ENCODE assay signal across 16 cellular contexts in the genomic region with DNA sequence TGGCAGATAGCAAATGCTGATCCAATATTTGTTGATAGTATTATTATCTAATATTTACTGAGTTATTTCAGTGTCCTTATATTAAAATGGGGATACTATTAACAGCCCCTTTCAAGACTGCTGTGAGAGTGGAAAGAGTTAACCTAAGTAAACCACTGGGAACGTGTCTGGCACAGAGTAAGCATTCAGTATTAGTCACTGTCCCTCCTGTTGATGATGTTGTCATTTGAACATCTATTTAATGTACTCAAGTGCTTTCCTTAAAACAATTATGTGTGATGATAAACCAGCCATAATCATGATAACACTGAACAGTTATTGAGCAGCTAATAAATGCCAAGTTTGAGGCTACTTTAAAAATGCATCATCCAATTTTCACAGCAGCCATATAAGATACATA.
DNase-seq lines count a peak whose midpoint lies in the region; ATAC-seq and TF ChIP-seq lines count a peak whose summit lies in the region.
"Had no signal": no experiment of that assay in that cellular context is flagged by ENCODE, and none has a peak within 500 bp of the region (broad histone marks: within the 10 kb centered on the region; RNA-seq: fewer than 3 reads in every experiment).

No MANE protein-coding gene starts in this region.

- H3K27me3 Mint-ChIP-seq in activated T-cell treated with anti-CD3 and anti-CD28 coated beads, Interleukin-2, amount 50 U/mL, for 72 hours (ENCODE audit: low read depth), result peaks cover 28% of the 10 kb centered on the region
- peaks cover 25 to 40% of the 10 kb centered on the region in 2 donors for H3K27me3 Mint-ChIP-seq in effector memory CD8-positive, alpha-beta T cell

- H3K27me3 ChIP-seq in MG63 (no peaks in the 10 kb centered on the region; the same call in 1 of the 2 replicates), mammary epithelial cell (ENCODE audit: insufficient read depth, low read length) (no peaks in the 10 kb centered on the region)
- H3K27me3 ChIP-seq: BLaER1 had no signal

- H3K4me1 Mint-ChIP-seq in activated T-cell treated with anti-CD3 and anti-CD28 coated beads, Interleukin-2, amount 50 U/mL, for 72 hours (ENCODE audit: low read depth), result peaks cover 22% of the 10 kb centered on the region
- peaks cover 15 to 20% of the 10 kb centered on the region in 2 donors for H3K4me1 Mint-ChIP-seq in effector memory CD8-positive, alpha-beta T cell (ENCODE audit: low read depth in 2 of 2)

- intact Hi-C loops in mammary epithelial cell (cut with micrococcal nuclease), result no loop called here

- peak overlapping the region in 1 of 2 donors; percentile 47 for H3K4me3 Mint-ChIP-seq in activated T-cell treated with anti-CD3 and anti-CD28 coated beads, Interleukin-2, amount 50 U/mL, for 72 hours
- no peak overlapping the region for H3K4me3 Mint-ChIP-seq in effector memory CD8-positive, alpha-beta T cell
- H3K4me3 Mint-ChIP-seq: GM23338 had no signal

- dilution Hi-C loops in mammary epithelial cell (cut with HindIII; ENCODE audit: low sequenced_read_pairs), result no loop called here

- H2AFZ ChIP-seq in mammary epithelial cell (ENCODE audit: low read depth, low read length), result no peak overlapping the region
- H2AFZ ChIP-seq: GM23338 had no signal

- H3K27ac Mint-ChIP-seq in activated T-cell treated with anti-CD3 and anti-CD28 coated beads, Interleukin-2, amount 50 U/mL, for 72 hours, result peak overlapping the region; percentile 39
- peak overlapping the region; percentile 41 to 73 for H3K27ac Mint-ChIP-seq in effector memory CD8-positive, alpha-beta T cell
- H3K27ac Mint-ChIP-seq: GM23338 had no signal

- DNase-seq in activated T-cell treated with anti-CD3 and anti-CD28 coated beads, Interleukin-2, amount 50 U/mL, for 72 hours, result no peak
- no peak for DNase-seq in activated T-cell treated with anti-CD3 and anti-CD28 coated beads, Interleukin-2, amount 50 U/mL, for 48 hours
- DNase-seq in MG63 (peak; percentile 13), mammary epithelial cell (no peak), mucosa of gallbladder (ENCODE audit: low spot score) (no peak)
- DNase-seq in effector memory CD8-positive, alpha-beta T cell, result no peak
- DNase-seq in stimulated activated naive CD8-positive, alpha-beta T cell treated with anti-CD3 and anti-CD28 coated beads, Interleukin-15, Interleukin-2, amounts not matched to agents 100 U/mL and 50 U/mL, for 24 hours, result no peak
- DNase-seq: GF-D8, NCI-H1436, NCI-H69, RPMI8226, SIG-M5 had no signal

- H3K27ac ChIP-seq in mammary epithelial cell (ENCODE audit: insufficient read depth, low read depth, low read length), result no peak overlapping the region
- H3K27ac ChIP-seq: BLaER1 had no signal

- no peaks in the 10 kb centered on the region for H4K20me1 ChIP-seq in mammary epithelial cell (ENCODE audit: insufficient read depth, low read length)
- H4K20me1 ChIP-seq: BLaER1 had no signal

- H3K36me3 ChIP-seq in MG63 (no peaks in the 10 kb centered on the region), mammary epithelial cell (ENCODE audit: insufficient read depth, low read length) (no peaks in the 10 kb centered on the region)
- H3K36me3 ChIP-seq: BLaER1 had no signal

- 0% methylated on average over 1 of the region's 1 CpG for whole genome bisulfite sequencing in mammary epithelial cell (ENCODE audit: low coverage, missing lambda C conversion rate)

- no peaks in the 10 kb centered on the region for H3K4me1 ChIP-seq in mammary epithelial cell (ENCODE audit: insufficient read depth, low read length)

- in situ Hi-C loops in mammary epithelial cell (cut with MboI; ENCODE audit: low sequenced_read_pairs in 2 of 2), result no loop called here

- no peak overlapping the region for H3K4me2 ChIP-seq in mammary epithelial cell (ENCODE audit: insufficient read depth, low read depth, low read length)
- H3K4me2 ChIP-seq: GM23338 had no signal

- peaks cover 0 to 2% of the 10 kb centered on the region in 2 donors for H3K36me3 Mint-ChIP-seq in activated T-cell treated with anti-CD3 and anti-CD28 coated beads, Interleukin-2, amount 50 U/mL, for 72 hours (ENCODE audit: insufficient read depth in 2 of 2)
- H3K36me3 Mint-ChIP-seq in effector memory CD8-positive, alpha-beta T cell (ENCODE audit: insufficient read depth), result peaks cover 10% of the 10 kb centered on the region

- no peak for TF ChIP-seq CTCF in mammary epithelial cell (conservative IDR thresholded peaks at IDR 0.05 in 1 of 2, IDR thresholded peaks at IDR 0.05 in 1 of 2; ENCODE audit: extremely low read depth in 1 of 2, insufficient read depth in 1 of 2, low read depth in 1 of 2, low read length in 2 of 2)

- H3K9me3 ChIP-seq in MG63 (no peaks in the 10 kb centered on the region), mammary epithelial cell (replicated peaks; ENCODE audit: insufficient read depth, low read length) (no peaks in the 10 kb centered on the region)
- H3K9me3 ChIP-seq: BLaER1 had no signal

- no TSS peak for BruUV-seq in mammary epithelial cell (replicated peaks; lab: Mats Ljungman, UMichigan)

- H3K9me3 Mint-ChIP-seq in activated T-cell treated with anti-CD3 and anti-CD28 coated beads, Interleukin-2, amount 50 U/mL, for 72 hours, result no peaks in the 10 kb centered on the region
- no peaks in the 10 kb centered on the region for H3K9me3 Mint-ChIP-seq in effector memory CD8-positive, alpha-beta T cell
- H3K9me3 Mint-ChIP-seq: GM23338 had no signal

- CTCF ChIA-PET in mammary epithelial cell (lab: Charles Lee; ENCODE audit: low non-redundant PET), result no interaction called here

- H3K9ac ChIP-seq in mammary epithelial cell (ENCODE audit: insufficient read depth, low read length), result no peak overlapping the region
- H3K9ac ChIP-seq: BLaER1 had no signal

- ATAC-seq in activated T-cell treated with anti-CD3 and anti-CD28 coated beads, Interleukin-2, amount 50 U/mL, for 72 hours (replicated peaks in 1 of 2), result peak in 1 of 2 donors; percentile 51
- ATAC-seq in effector memory CD8-positive, alpha-beta T cell (replicated peaks), result no peak
- ATAC-seq in stimulated activated naive CD8-positive, alpha-beta T cell treated with anti-CD3 and anti-CD28 coated beads, Interleukin-15, Interleukin-2, amounts not matched to agents 100 U/mL and 50 U/mL, for 24 hours, result peak; percentile 73
- ATAC-seq in HG03045 (IDR thresholded peaks at IDR 0.05; ENCODE audit: unreplicated experiment), result no peak
- ATAC-seq: GM23338, HCT116 had no signal

- H3K4me3 ChIP-seq in MG63 (no peak overlapping the region), mammary epithelial cell (replicated peaks in 1 of 3; ENCODE audit: insufficient read depth in 1 of 3, low read depth in 2 of 3, low read length in 3 of 3) (no peak overlapping the region)
- H3K4me3 ChIP-seq: BLaER1, GM23338 had no signal

- no peaks in the 10 kb centered on the region for H3K79me2 ChIP-seq in mammary epithelial cell (ENCODE audit: insufficient read depth, low read length)
